11 cellular contexts compared by ENCODE assay signal in genomic region chr1:85582687-85583354, GRCh38. TPM values are rescaled to one million over a fixed set of nuclear protein-coding genes. Genes with fewer than 3 reads are reported as not detected.
A peak's percentile ranks its signal among the peaks of the same experiment; 100 is the strongest.
DNase-seq lines count a peak whose midpoint lies in the region; ATAC-seq and TF ChIP-seq lines count a peak whose summit lies in the region.
"Had no signal": no experiment of that assay in that cellular context is flagged by ENCODE, and none has a peak within 500 bp of the region (broad histone marks: within the 10 kb centered on the region; RNA-seq: fewer than 3 reads in every experiment).

No MANE protein-coding gene starts in this region.

- peaks cover 28% of the 10 kb centered on the region for H3K36me3 Mint-ChIP-seq in GM23338 (ENCODE audit: low read depth)
- peaks cover 26% of the 10 kb centered on the region for H3K36me3 Mint-ChIP-seq in WTC11
- peaks cover 5% of the 10 kb centered on the region for H3K36me3 Mint-ChIP-seq in stimulated activated effector memory CD8-positive, alpha-beta T cell treated with anti-CD3 and anti-CD28 coated beads, Interleukin-12 subunit alpha, Interleukin-12 subunit beta, amount 100 ng/mL, for 72 hours

- intact Hi-C loops in right cardiac atrium (cut with DNase I) (loop anchor here in 3 of 4 donors (5.0 to 10.0 kb wide), 4 partner anchors 109 to 278 kb away; partner anchors contain the start of gene ZNHIT6 (in 1 of the 3)), gastrocnemius medialis (cut with DNase I; ENCODE audit: low total_unique reads) (loop anchor here (5.0 to 10.0 kb wide), 3 partner anchors 118 to 1078 kb away; partner anchors contain the start of genes DDAH1, GNG5 and SPATA1)

- no peak for TF ChIP-seq CTCF in GM23338 (conservative IDR thresholded peaks at IDR 0.05; ENCODE audit: low read depth in 2 of 2)
- TF ChIP-seq CTCF in WTC11 (IDR thresholded peaks at IDR 0.05), result no peak
- TF ChIP-seq CTCF in gastrocnemius medialis (IDR thresholded peaks at IDR 0.05 in 4 of 5, conservative IDR thresholded peaks at IDR 0.05 in 1 of 5), result peak in 1 of 5 experiments; percentile 1

- CTCF ChIA-PET in WTC11 (lab: Charles Lee), result interaction anchor here (1.0 to 4.8 kb wide), 6 partner anchors 17 to 323 kb away, joined by 3 to 35 read pairs (median 9); partner anchors contain the start of gene C1orf52

- H3K79me2 ChIP-seq in GM23338 (replicated peaks; ENCODE audit: insufficient read depth), result peaks cover 27% of the 10 kb centered on the region

- H3K9me2 ChIP-seq in GM23338 (ENCODE audit: insufficient read depth), result 0 out of 2 replicates have a peak, but pooled peaks cover 9% of the 10 kb centered on the region

- H3K4me1 Mint-ChIP-seq in GM23338 (peaks cover 72% of the 10 kb centered on the region), WTC11 (peaks cover 72% of the 10 kb centered on the region)
- peaks cover 14% of the 10 kb centered on the region for H3K4me1 Mint-ChIP-seq in stimulated activated effector memory CD8-positive, alpha-beta T cell treated with anti-CD3 and anti-CD28 coated beads, Interleukin-12 subunit alpha, Interleukin-12 subunit beta, amount 100 ng/mL, for 72 hours

- H3K4me2 ChIP-seq in GM23338, result peak overlapping the region; percentile 84

- peak; percentile 36 for DNase-seq in GM23338 (ENCODE audit: low spot score)
- DNase-seq in WTC11 (ENCODE audit: low spot score), result no peak
- peak in 1 of 3 donors; percentile 33 for DNase-seq in right cardiac atrium
- no peak for DNase-seq in gastrocnemius medialis
- no peak for DNase-seq in NCI-H82 (lab: John Stamatoyannopoulos, UW)
- DNase-seq in retina, result no peak
- DNase-seq in stimulated activated effector memory CD8-positive, alpha-beta T cell treated with anti-CD3 and anti-CD28 coated beads, Interleukin-12 subunit alpha, Interleukin-12 subunit beta, amount 100 ng/mL, for 72 hours (ENCODE audit: low spot score in 2 of 2), result no peak
- no peak for DNase-seq in midbrain (lab: John Stamatoyannopoulos, UW)
- DNase-seq: NCI-H1694 treated with DMSO at 0.1 percent for 48 hours had no signal

- WGBS in right cardiac atrium, result 80% methylated on average over 18 of the region's 18 CpGs

- H3K36me3 ChIP-seq in GM23338 (ENCODE audit: insufficient read depth) (peaks cover 21% of the 10 kb centered on the region), gastrocnemius medialis (no peaks in the 10 kb centered on the region)

- H3K27me3 ChIP-seq in GM23338 (ENCODE audit: insufficient read depth) (peaks cover 16% of the 10 kb centered on the region), right cardiac atrium (ENCODE audit: control insufficient read depth, insufficient read depth) (no peaks in the 10 kb centered on the region), gastrocnemius medialis (no peaks in the 10 kb centered on the region)

- peaks cover 45% of the 10 kb centered on the region for H3K4me1 ChIP-seq in GM23338 (ENCODE audit: insufficient read depth)
- peaks cover 6% of the 10 kb centered on the region for H3K4me1 ChIP-seq in right cardiac atrium (ENCODE audit: control insufficient read depth, insufficient read depth, low read length)
- H3K4me1 ChIP-seq in gastrocnemius medialis, result peaks cover 23 to 44% of the 10 kb centered on the region in 2 donors

- in situ Hi-C loops in gastrocnemius medialis (cut with MboI; ENCODE audit: low sequenced_read_pairs in 4 of 4), result loop anchor here in 3 of 4 donors (10.0 kb wide), 3 partner anchors 112 to 278 kb away; no protein-coding TSS in a partner anchor

- TF ChIP-seq POLR2A in gastrocnemius medialis (IDR thresholded peaks at IDR 0.05), result no peak

- H3K27ac ChIP-seq in GM23338 (ENCODE audit: low read depth) (peak overlapping the region; percentile 76), right cardiac atrium (ENCODE audit: low read length) (peak overlapping the region; percentile 78), gastrocnemius medialis (peak overlapping the region; percentile 91 to 97 (median 94))

- H3K27ac Mint-ChIP-seq in GM23338 (peak overlapping the region; percentile 94), WTC11 (peak overlapping the region; percentile 100)
- no peak overlapping the region for H3K27ac Mint-ChIP-seq in stimulated activated effector memory CD8-positive, alpha-beta T cell treated with anti-CD3 and anti-CD28 coated beads, Interleukin-12 subunit alpha, Interleukin-12 subunit beta, amount 100 ng/mL, for 72 hours
- H3K27ac Mint-ChIP-seq: dendritic cell treated with granulocyte-macrophage colony-stimulating factor and Interleukin-4, amounts not matched to agents 40 ng/mL and 50 ng/mL, for 4 days had no signal

- peaks cover 19% of the 10 kb centered on the region for H3F3A ChIP-seq in GM23338 (replicated peaks; ENCODE audit: low read depth)

- peaks cover under 1% of the 10 kb centered on the region for H3K9me3 ChIP-seq in right cardiac atrium (ENCODE audit: control insufficient read depth, low read length)
- H3K9me3 ChIP-seq in gastrocnemius medialis, result no peaks in the 10 kb centered on the region

- H3K4me3 ChIP-seq in GM23338 (peak overlapping the region; percentile 81), right cardiac atrium (ENCODE audit: low read length) (peak overlapping the region; percentile 60), gastrocnemius medialis (peak overlapping the region in 3 of 4 donors; percentile 76 to 99 (median 91))

- peaks cover 46% of the 10 kb centered on the region for H3K27me3 Mint-ChIP-seq in GM23338 (ENCODE audit: insufficient read depth, low read depth, poor library complexity)
- H3K27me3 Mint-ChIP-seq in WTC11 (ENCODE audit: low read depth), result peaks cover 21% of the 10 kb centered on the region

- H2AFZ ChIP-seq in GM23338, result no peak overlapping the region

- H3K9me3 Mint-ChIP-seq in GM23338 (peaks cover 8% of the 10 kb centered on the region; the same call in 2 of the 3 replicates), WTC11 (peaks cover 4% of the 10 kb centered on the region)
- H3K9me3 Mint-ChIP-seq in stimulated activated effector memory CD8-positive, alpha-beta T cell treated with anti-CD3 and anti-CD28 coated beads, Interleukin-12 subunit alpha, Interleukin-12 subunit beta, amount 100 ng/mL, for 72 hours, result no peaks in the 10 kb centered on the region
- H3K9me3 Mint-ChIP-seq: dendritic cell treated with granulocyte-macrophage colony-stimulating factor and Interleukin-4, amounts not matched to agents 40 ng/mL and 50 ng/mL, for 4 days had no signal

- POLR2A ChIA-PET in WTC11 (lab: Charles Lee), result interaction anchor here (0.8 to 8.2 kb wide), 6 partner anchors 21 to 306 kb away, joined by 3 to 67 read pairs (median 10); partner anchors contain the start of gene BCL10

- no peak for ATAC-seq in GM23338
- no peak for ATAC-seq in WTC11
- ATAC-seq in right cardiac atrium, result no peak
- ATAC-seq in gastrocnemius medialis, result no peak
- ATAC-seq in stimulated activated effector memory CD8-positive, alpha-beta T cell treated with anti-CD3 and anti-CD28 coated beads, Interleukin-12 subunit alpha, Interleukin-12 subunit beta, amount 100 ng/mL, for 72 hours, result no peak
- ATAC-seq: activated CD4-positive, CD25-positive, alpha-beta regulatory T cell treated with anti-CD3 and anti-CD28 coated beads, Interleukin-2, amount 50 U/mL, for 24 hours had no signal

- H3K4me3 Mint-ChIP-seq in GM23338 (peak overlapping the region; percentile 89), WTC11 (peak overlapping the region; percentile 96)
- H3K4me3 Mint-ChIP-seq in stimulated activated effector memory CD8-positive, alpha-beta T cell treated with anti-CD3 and anti-CD28 coated beads, Interleukin-12 subunit alpha, Interleukin-12 subunit beta, amount 100 ng/mL, for 72 hours, result no peak overlapping the region
- H3K4me3 Mint-ChIP-seq: dendritic cell treated with granulocyte-macrophage colony-stimulating factor and Interleukin-4, amounts not matched to agents 40 ng/mL and 50 ng/mL, for 4 days had no signal

- H4K20me1 ChIP-seq in GM23338 (replicated peaks; ENCODE audit: insufficient read depth), result no peaks in the 10 kb centered on the region

TF ChIP-seq in GM23338, 12 proteins besides CTCF, POLR2A, EP300 and RAD21:
- no peak for TF ChIP-seq ETS1 (IDR thresholded peaks at IDR 0.05)
- peak; percentile 37; the same call in 1 of the 2 replicates for TF ChIP-seq POLR2AphosphoS5 (IDR thresholded peaks at IDR 0.05; ENCODE audit: low read depth)

TF ChIP-seq in WTC11, 78 proteins besides CTCF, POLR2A, EP300 and RAD21:
- TF ChIP-seq NR3C1 (CRISPR knock-in tag; conservative IDR thresholded peaks at IDR 0.05; ENCODE audit: low read depth) (no peak), ESRRA (CRISPR knock-in tag; IDR thresholded peaks at IDR 0.05; ENCODE audit: borderline replicate concordance) (no peak)

RNA-seq across cellular contexts. Expression of gene CCN1, which starts 2.3 kb away (rescaled TPM):
- total RNA-seq in GM23338 (2014; rRNA removed; shearing (Covaris generic)), result 66.5 and 66.6 TPM in 2 replicates
- polyA plus RNA-seq in GM23338 (2016; fragmentation: Nextera tagmentation; extraction: Ambion mirVana) (130 and 132 TPM in 2 replicates), right cardiac atrium (275 TPM)
- total RNA-seq in WTC11 (2021) (64.1 to 91.0 TPM (median 89.9 TPM) in 3 replicates), right cardiac atrium (100 to 1,000 TPM in 1 of 4 donors, 10 to 100 TPM in 3; 23.8 to 112 (median 36.2) TPM), gastrocnemius medialis (10 to 100 TPM in 3 of 4 donors, 1 to 10 TPM in 1; 5.6 to 64.3 (median 25.0) TPM)
